In the genomic region with DNA sequence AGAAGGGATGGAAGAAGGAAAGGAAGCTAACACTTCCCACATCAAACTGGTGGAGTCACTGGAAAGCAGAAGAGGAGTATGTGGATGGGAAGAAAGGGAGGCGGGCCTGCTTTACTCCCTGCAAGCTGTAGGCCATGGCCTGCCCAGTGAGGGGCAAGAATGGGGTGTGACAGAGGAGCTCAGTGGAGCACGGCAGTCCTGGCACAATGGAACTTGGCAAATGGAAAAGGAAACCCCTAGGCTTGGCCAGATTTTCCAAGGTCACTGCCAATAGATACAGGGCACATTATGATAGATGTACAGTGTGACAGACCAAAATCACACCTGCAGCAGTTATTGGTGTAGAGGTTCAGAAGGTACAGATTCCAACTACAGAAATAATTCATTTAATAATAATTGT, we compare ENCODE assay signal across 17 cellular contexts.
A peak's percentile ranks its signal among the peaks of the same experiment; 100 is the strongest.
DNase-seq lines count a peak whose midpoint lies in the region; ATAC-seq and TF ChIP-seq lines count a peak whose summit lies in the region.
"Had no signal": no experiment of that assay in that cellular context is flagged by ENCODE, and none has a peak within 500 bp of the region (broad histone marks: within the 10 kb centered on the region; RNA-seq: fewer than 3 reads in every experiment).

No MANE protein-coding gene starts in this region.

- intact Hi-C loops in Right ventricle myocardium superior (cut with DNase I) = no loop called here
- intact Hi-C loops in left ventricle myocardium inferior (cut with micrococcal nuclease) = no loop called here
- intact Hi-C loops in left ventricle myocardium superior (cut with micrococcal nuclease) = no loop called here
- intact Hi-C loops in cardiac septum (cut with DNase I) = no loop called here

- H3K4me3 ChIP-seq in left ventricle myocardium inferior = no peak overlapping the region
- H3K4me3 ChIP-seq: A549; BLaER1 treated with 17β-estradiol and CSF1 and Interleukin-3, amounts not matched to agents 10 nM and 100 nM had no signal

- DNase-seq in Right ventricle myocardium superior (no peak), left ventricle myocardium inferior (no peak), left ventricle myocardium superior (no peak), cardiac septum (ENCODE audit: low spot score) (no peak), NCI-H345 (lab: John Stamatoyannopoulos, UW) (no peak)
- DNase-seq: AML-193; Caco-2; Calu3; CD4-positive, alpha-beta T cell; CD8-positive, alpha-beta T cell; DMS79 treated with DMSO at 0.1 percent for 48 hours; GF-D8 had no signal

- TF ChIP-seq RAD21 in Ishikawa (IDR thresholded peaks at IDR 0.05; ENCODE audit: low read depth) = no peak

- H3K4me1 ChIP-seq in left ventricle myocardium inferior = peaks cover 14% of the 10 kb centered on the region
- H3K4me1 ChIP-seq: A549, Caco-2 had no signal

- no peak overlapping the region for H3K27ac ChIP-seq in left ventricle myocardium inferior (replicated peaks)
- H3K27ac ChIP-seq: 22Rv1; A549; BLaER1 treated with 17β-estradiol and CSF1 and Interleukin-3, amounts not matched to agents 10 nM and 100 nM; C4-2B had no signal

- no peaks in the 10 kb centered on the region for H3K36me3 ChIP-seq in left ventricle myocardium inferior
- H3K36me3 ChIP-seq: BLaER1 treated with 17β-estradiol and CSF1 and Interleukin-3, amounts not matched to agents 10 nM and 100 nM had no signal

- H3K27me3 ChIP-seq in left ventricle myocardium inferior (ENCODE audit: low read depth) = no peaks in the 10 kb centered on the region
- H3K27me3 ChIP-seq: BLaER1 treated with 17β-estradiol and CSF1 and Interleukin-3, amounts not matched to agents 10 nM and 100 nM had no signal

- no peaks in the 10 kb centered on the region for H3K9me3 ChIP-seq in left ventricle myocardium inferior (replicated peaks)
- H3K9me3 ChIP-seq: A549; BLaER1 treated with 17β-estradiol and CSF1 and Interleukin-3, amounts not matched to agents 10 nM and 100 nM; Caco-2 had no signal

- TF ChIP-seq CTCF in left ventricle myocardium inferior (IDR thresholded peaks at IDR 0.05; ENCODE audit: borderline replicate concordance) = no peak

- ATAC-seq in Right ventricle myocardium superior (ENCODE audit: poor library complexity) (peak; percentile 65), left ventricle myocardium superior (peak; percentile 69)
- ATAC-seq: A549; CD8-positive, alpha-beta T cell had no signal

- TF ChIP-seq EP300 in Ishikawa (IDR thresholded peaks at IDR 0.05; ENCODE audit: borderline replicate concordance) = no peak

TF ChIP-seq in Ishikawa, 13 proteins besides CTCF, POLR2A, EP300 and RAD21:
- TF ChIP-seq NFIC (IDR thresholded peaks at IDR 0.05) = peak; percentile 25; the same call in 1 of the 2 replicates
- no peak for TF ChIP-seq YY1 (IDR thresholded peaks at IDR 0.05; ENCODE audit: low read depth)
